In genomic region chr19:46542428-46543230, GRCh38 we compare ENCODE assay signal across 8 cellular contexts. TPM values are rescaled to one million over a fixed set of nuclear protein-coding genes. Genes with fewer than 3 reads are reported as not detected.
DNase-seq lines count a peak whose midpoint lies in the region; ATAC-seq and TF ChIP-seq lines count a peak whose summit lies in the region.

No MANE protein-coding gene starts in this region.

- POLR2A ChIA-PET in OCI-LY7 (lab: Charles Lee) = no interaction called here

- H3K9me2 ChIP-seq in OCI-LY7 (ENCODE audit: insufficient read depth, low read length) = no peaks in the 10 kb centered on the region

- TF ChIP-seq CTCF in OCI-LY7 (conservative IDR thresholded peaks at IDR 0.05; ENCODE audit: low read length) = peak; percentile 99

- ATAC-seq in GM21825 (IDR thresholded peaks at IDR 0.05; ENCODE audit: unreplicated experiment) = no peak

- intact Hi-C loops in OCI-LY7 (cut with micrococcal nuclease; ENCODE audit: unreplicated experiment) = loop anchor here (1.0 kb wide), 1 partner anchor 13 kb away; no protein-coding TSS in a partner anchor

- in situ Hi-C loops in KBM-7 (cut with MboI; ENCODE audit: low pct_unique_long_range_greater_than_20kb, low sequenced_read_pairs) = no loop called here

- no peaks in the 10 kb centered on the region for H3K79me2 ChIP-seq in OCI-LY7 (ENCODE audit: insufficient read depth, low read depth, low read length)

- H4K20me1 ChIP-seq in OCI-LY7 (ENCODE audit: insufficient read depth, low read length) = no peaks in the 10 kb centered on the region

- H3K27ac ChIP-seq in OCI-LY7 (ENCODE audit: low read depth, low read length, poor library complexity, severe bottlenecking) (no peak overlapping the region), epithelial cell of prostate (no peak overlapping the region)

- DNase-seq in COR-L47 (lab: John Stamatoyannopoulos, UW) (peak; percentile 92), KBM-7 (peak; percentile 83), OCI-LY7 (ENCODE audit: low spot score) (peak; percentile 88), epithelial cell of prostate (ENCODE audit: low read depth, low spot score) (peak; percentile 37), myocyte (ENCODE audit: low read depth) (peak; percentile 91)
- DNase-seq in activated CD8-positive, alpha-beta memory T cell treated with anti-CD3 and anti-CD28 coated beads, Interleukin-2, amount 50 U/mL, for 48 hours = peak; percentile 92
- peak; percentile 91 for DNase-seq in stimulated activated CD8-positive, alpha-beta memory T cell treated with anti-CD3 and anti-CD28 coated beads, Interleukin-4, amount 100 ng/mL, for 48 hours

- no peaks in the 10 kb centered on the region for H3K4me1 ChIP-seq in OCI-LY7 (ENCODE audit: insufficient read depth, low read length, poor library complexity, severe bottlenecking)

- no peaks in the 10 kb centered on the region for H3K36me3 ChIP-seq in OCI-LY7 (ENCODE audit: insufficient read depth, low read length)

- BruUV-seq in OCI-LY7 (replicated peaks; lab: Mats Ljungman, UMichigan) = no TSS peak

- H3K4me2 ChIP-seq in OCI-LY7 (ENCODE audit: low read length) = no peak overlapping the region

- H3K4me3 ChIP-seq in OCI-LY7 (ENCODE audit: low read depth, low read length, poor library complexity, severe bottlenecking) = no peak overlapping the region

- CTCF ChIA-PET in OCI-LY7 (lab: Charles Lee; ENCODE audit: unreplicated experiment) = interaction anchor here (0.6 to 1.1 kb wide), 2 partner anchors 19 to 384 kb away, joined by 3 to 4 read pairs; no protein-coding TSS in a partner anchor

- no peak overlapping the region for H2AFZ ChIP-seq in OCI-LY7 (ENCODE audit: low read length)

- H3K9me3 ChIP-seq in OCI-LY7 (ENCODE audit: low read length) = no peaks in the 10 kb centered on the region

RNA-seq across cellular contexts. Expression of gene PNMA8B, which starts 47.0 kb away (rescaled TPM):
- 1.9 and 2.0 TPM in 2 replicates for total RNA-seq in OCI-LY7 (2014; rRNA removed; shearing (Covaris generic))
- total RNA-seq in OCI-LY7 (2022) = 0.33 and 0.40 TPM in 2 replicates
- total RNA-seq in myocyte = 0.03 and 0.16 TPM in 2 replicates
- polyA plus RNA-seq in myocyte (2012) = 0.05 TPM

RNA-seq across cellular contexts. Expression of gene CALM3, which starts 58.5 kb away (rescaled TPM):
- 175 and 205 TPM in 2 replicates for total RNA-seq in OCI-LY7 (2014; rRNA removed; shearing (Covaris generic))
- total RNA-seq in OCI-LY7 (2022) (198 and 246 TPM in 2 replicates), myocyte (85.6 and 87.7 TPM in 2 replicates)
- polyA plus RNA-seq in myocyte (2012) = 209 TPM

Comparison
In these comparisons a context has a peak if more than half of its experiments do, and no peak if none do; other contexts are left out.
1. DNase-seq: peak in every context shown above with its lines; median percentile 92 in COR-L47; 92 in activated CD8-positive, alpha-beta memory T cell treated with anti-CD3 and anti-CD28 coated beads, Interleukin-2, amount 50 U/mL, for 48 hours; 91 in myocyte; 91 in stimulated activated CD8-positive, alpha-beta memory T cell treated with anti-CD3 and anti-CD28 coated beads, Interleukin-4, amount 100 ng/mL, for 48 hours; 88 in OCI-LY7; 83 in KBM-7; 37 in epithelial cell of prostate.